1 cellular context compared by ENCODE assay signal in the genomic region with DNA sequence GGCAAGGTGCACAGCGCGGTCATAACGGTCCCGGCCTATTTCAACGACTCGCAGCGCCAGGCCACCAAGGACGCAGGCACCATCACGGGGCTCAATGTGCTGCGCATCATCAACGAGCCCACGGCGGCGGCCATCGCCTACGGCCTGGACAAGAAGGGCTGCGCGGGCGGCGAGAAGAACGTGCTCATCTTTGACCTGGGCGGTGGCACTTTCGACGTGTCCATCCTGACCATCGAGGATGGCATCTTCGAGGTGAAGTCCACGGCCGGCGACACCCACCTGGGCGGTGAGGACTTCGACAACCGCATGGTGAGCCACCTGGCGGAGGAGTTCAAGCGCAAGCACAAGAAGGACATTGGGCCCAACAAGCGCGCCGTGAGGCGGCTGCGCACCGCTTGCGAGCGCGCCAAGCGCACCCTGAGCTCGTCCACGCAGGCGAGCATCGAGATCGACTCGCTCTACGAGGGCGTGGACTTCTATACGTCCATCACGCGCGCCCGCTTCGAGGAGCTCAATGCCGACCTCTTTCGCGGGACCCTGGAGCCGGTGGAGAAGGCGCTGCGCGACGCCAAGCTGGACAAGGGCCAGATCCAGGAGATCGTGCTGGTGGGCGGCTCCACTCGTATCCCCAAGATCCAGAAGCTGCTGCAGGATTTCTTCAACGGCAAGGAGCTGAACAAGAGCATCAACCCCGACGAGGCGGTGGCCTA.
TF ChIP-seq lines count a peak whose summit lies in the region.

No MANE protein-coding gene starts in this region.

TF ChIP-seq in HEK293, 187 proteins besides CTCF, POLR2A, EP300 and RAD21:
- TF ChIP-seq, protein P1, sequence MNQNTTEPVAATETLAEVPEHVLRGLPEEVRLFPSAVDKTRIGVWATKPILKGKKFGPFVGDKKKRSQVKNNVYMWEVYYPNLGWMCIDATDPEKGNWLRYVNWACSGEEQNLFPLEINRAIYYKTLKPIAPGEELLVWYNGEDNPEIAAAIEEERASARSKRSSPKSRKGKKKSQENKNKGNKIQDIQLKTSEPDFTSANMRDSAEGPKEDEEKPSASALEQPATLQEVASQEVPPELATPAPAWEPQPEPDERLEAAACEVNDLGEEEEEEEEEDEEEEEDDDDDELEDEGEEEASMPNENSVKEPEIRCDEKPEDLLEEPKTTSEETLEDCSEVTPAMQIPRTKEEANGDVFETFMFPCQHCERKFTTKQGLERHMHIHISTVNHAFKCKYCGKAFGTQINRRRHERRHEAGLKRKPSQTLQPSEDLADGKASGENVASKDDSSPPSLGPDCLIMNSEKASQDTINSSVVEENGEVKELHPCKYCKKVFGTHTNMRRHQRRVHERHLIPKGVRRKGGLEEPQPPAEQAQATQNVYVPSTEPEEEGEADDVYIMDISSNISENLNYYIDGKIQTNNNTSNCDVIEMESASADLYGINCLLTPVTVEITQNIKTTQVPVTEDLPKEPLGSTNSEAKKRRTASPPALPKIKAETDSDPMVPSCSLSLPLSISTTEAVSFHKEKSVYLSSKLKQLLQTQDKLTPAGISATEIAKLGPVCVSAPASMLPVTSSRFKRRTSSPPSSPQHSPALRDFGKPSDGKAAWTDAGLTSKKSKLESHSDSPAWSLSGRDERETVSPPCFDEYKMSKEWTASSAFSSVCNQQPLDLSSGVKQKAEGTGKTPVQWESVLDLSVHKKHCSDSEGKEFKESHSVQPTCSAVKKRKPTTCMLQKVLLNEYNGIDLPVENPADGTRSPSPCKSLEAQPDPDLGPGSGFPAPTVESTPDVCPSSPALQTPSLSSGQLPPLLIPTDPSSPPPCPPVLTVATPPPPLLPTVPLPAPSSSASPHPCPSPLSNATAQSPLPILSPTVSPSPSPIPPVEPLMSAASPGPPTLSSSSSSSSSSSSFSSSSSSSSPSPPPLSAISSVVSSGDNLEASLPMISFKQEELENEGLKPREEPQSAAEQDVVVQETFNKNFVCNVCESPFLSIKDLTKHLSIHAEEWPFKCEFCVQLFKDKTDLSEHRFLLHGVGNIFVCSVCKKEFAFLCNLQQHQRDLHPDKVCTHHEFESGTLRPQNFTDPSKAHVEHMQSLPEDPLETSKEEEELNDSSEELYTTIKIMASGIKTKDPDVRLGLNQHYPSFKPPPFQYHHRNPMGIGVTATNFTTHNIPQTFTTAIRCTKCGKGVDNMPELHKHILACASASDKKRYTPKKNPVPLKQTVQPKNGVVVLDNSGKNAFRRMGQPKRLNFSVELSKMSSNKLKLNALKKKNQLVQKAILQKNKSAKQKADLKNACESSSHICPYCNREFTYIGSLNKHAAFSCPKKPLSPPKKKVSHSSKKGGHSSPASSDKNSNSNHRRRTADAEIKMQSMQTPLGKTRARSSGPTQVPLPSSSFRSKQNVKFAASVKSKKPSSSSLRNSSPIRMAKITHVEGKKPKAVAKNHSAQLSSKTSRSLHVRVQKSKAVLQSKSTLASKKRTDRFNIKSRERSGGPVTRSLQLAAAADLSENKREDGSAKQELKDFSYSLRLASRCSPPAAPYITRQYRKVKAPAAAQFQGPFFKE (tag by site-specific recombination; IDR thresholded peaks at IDR 0.05; ENCODE audit: borderline replicate concordance): no peak
- no peak for TF ChIP-seq WT1 (tag by site-specific recombination; IDR thresholded peaks at IDR 0.05)
- TF ChIP-seq, protein P2, sequence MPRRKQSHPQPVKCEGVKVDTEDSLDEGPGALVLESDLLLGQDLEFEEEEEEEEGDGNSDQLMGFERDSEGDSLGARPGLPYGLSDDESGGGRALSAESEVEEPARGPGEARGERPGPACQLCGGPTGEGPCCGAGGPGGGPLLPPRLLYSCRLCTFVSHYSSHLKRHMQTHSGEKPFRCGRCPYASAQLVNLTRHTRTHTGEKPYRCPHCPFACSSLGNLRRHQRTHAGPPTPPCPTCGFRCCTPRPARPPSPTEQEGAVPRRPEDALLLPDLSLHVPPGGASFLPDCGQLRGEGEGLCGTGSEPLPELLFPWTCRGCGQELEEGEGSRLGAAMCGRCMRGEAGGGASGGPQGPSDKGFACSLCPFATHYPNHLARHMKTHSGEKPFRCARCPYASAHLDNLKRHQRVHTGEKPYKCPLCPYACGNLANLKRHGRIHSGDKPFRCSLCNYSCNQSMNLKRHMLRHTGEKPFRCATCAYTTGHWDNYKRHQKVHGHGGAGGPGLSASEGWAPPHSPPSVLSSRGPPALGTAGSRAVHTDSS (tag by site-specific recombination; IDR thresholded peaks at IDR 0.05): no peak
- TF ChIP-seq, protein P3, sequence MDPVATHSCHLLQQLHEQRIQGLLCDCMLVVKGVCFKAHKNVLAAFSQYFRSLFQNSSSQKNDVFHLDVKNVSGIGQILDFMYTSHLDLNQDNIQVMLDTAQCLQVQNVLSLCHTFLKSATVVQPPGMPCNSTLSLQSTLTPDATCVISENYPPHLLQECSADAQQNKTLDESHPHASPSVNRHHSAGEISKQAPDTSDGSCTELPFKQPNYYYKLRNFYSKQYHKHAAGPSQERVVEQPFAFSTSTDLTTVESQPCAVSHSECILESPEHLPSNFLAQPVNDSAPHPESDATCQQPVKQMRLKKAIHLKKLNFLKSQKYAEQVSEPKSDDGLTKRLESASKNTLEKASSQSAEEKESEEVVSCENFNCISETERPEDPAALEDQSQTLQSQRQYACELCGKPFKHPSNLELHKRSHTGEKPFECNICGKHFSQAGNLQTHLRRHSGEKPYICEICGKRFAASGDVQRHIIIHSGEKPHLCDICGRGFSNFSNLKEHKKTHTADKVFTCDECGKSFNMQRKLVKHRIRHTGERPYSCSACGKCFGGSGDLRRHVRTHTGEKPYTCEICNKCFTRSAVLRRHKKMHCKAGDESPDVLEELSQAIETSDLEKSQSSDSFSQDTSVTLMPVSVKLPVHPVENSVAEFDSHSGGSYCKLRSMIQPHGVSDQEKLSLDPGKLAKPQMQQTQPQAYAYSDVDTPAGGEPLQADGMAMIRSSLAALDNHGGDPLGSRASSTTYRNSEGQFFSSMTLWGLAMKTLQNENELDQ (tag by site-specific recombination; IDR thresholded peaks at IDR 0.05; ENCODE audit: low read depth): no peak
- TF ChIP-seq, protein P4, sequence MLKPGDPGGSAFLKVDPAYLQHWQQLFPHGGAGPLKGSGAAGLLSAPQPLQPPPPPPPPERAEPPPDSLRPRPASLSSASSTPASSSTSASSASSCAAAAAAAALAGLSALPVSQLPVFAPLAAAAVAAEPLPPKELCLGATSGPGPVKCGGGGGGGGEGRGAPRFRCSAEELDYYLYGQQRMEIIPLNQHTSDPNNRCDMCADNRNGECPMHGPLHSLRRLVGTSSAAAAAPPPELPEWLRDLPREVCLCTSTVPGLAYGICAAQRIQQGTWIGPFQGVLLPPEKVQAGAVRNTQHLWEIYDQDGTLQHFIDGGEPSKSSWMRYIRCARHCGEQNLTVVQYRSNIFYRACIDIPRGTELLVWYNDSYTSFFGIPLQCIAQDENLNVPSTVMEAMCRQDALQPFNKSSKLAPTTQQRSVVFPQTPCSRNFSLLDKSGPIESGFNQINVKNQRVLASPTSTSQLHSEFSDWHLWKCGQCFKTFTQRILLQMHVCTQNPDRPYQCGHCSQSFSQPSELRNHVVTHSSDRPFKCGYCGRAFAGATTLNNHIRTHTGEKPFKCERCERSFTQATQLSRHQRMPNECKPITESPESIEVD (tag by site-specific recombination; IDR thresholded peaks at IDR 0.05): no peak
